ENCODE assay signal across 18 cellular contexts in the genomic region with DNA sequence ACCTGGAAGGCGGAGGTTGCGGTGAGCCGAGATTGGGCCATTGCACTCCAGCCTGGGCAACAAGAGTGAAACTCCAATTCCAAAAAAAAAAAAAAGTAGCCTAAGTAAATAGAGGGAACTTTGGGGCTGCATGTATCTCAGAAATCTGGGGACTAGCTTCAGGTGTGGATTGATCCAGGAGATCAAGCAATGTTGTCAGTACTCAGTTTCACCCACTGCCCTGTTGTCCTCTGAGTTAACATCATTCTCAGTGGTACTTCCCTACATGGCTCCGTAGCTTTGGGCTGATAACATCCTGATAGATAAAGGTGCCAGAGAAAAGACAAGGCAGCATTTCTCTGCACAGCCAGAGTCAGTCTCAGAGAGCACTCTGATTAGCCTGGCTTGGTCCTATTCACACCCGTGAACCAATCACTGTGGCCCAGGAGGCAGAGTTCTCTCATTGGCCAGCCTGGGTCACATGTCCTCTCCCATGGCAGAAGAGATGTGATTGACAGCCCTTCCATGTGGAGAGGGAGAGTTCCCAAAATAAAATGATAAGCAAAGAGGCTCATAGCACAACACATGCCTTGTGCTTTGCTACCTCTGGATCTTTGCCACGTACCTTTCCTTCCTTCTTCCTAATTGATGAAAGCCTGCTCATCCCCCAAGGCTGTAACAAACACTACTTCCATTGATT.
DNase-seq lines count a peak whose midpoint lies in the region; ATAC-seq, FAIRE-seq and TF ChIP-seq lines count a peak whose summit lies in the region.
"Had no signal": no experiment of that assay in that cellular context is flagged by ENCODE, and none has a peak within 500 bp of the region (broad histone marks: within the 10 kb centered on the region; RNA-seq: fewer than 3 reads in every experiment).

No MANE protein-coding gene starts in this region.

- FAIRE-seq in GM12891 (lab: Jason Lieb, UNC): peak; percentile 50

- intact Hi-C loops in Panc1 (cut with micrococcal nuclease; ENCODE audit: unreplicated experiment) (no loop called here), psoas muscle (cut with DNase I) (no loop called here)

- TSS peak; percentile 51 for BruUV-seq in Panc1 (replicated peaks; lab: Mats Ljungman, UMichigan)

- in situ Hi-C loops in Panc1 (cut with HindIII; ENCODE audit: low pct_unique_long_range_greater_than_20kb, low sequenced_read_pairs) (no loop called here), G401 (cut with HindIII; ENCODE audit: low sequenced_read_pairs) (no loop called here)

- H3K27me3 ChIP-seq in Panc1 (ENCODE audit: control insufficient read depth, insufficient read depth, low read length) (no peaks in the 10 kb centered on the region), psoas muscle (ENCODE audit: insufficient read depth in 3 of 3, low read length in 2 of 3) (no peaks in the 10 kb centered on the region)

- TF ChIP-seq CTCF in Panc1 (IDR thresholded peaks at IDR 0.05) (no peak), psoas muscle (IDR thresholded peaks at IDR 0.05) (no peak)

- peak; percentile 57 for ATAC-seq in Panc1
- ATAC-seq in psoas muscle: peak; percentile 81 to 88 (median 84)
- ATAC-seq: lower lobe of right lung, natural killer cell had no signal

- TF ChIP-seq POLR2A in GM12891 (IDR thresholded peaks at IDR 0.05; ENCODE audit: low read depth, low read length) (no peak), erythroblast (IDR thresholded peaks at IDR 0.05; ENCODE audit: low read length) (no peak)

- no peaks in the 10 kb centered on the region for H3K9me3 ChIP-seq in Panc1 (ENCODE audit: control insufficient read depth, insufficient read depth, low read depth, low read length)
- no peaks in the 10 kb centered on the region for H3K9me3 ChIP-seq in psoas muscle
- H3K9me3 ChIP-seq: lower lobe of right lung had no signal

- no peak overlapping the region for H3K4me3 ChIP-seq in Panc1 (ENCODE audit: low read depth in 2 of 2, low read length in 2 of 2)
- H3K4me3 ChIP-seq in psoas muscle: no peak overlapping the region
- H3K4me3 ChIP-seq: lower lobe of right lung, PC-9 had no signal

- 0 out of 2 replicates have a peak, but pooled peaks cover 2% of the 10 kb centered on the region for H3K4me1 ChIP-seq in Panc1 (ENCODE audit: control insufficient read depth, insufficient read depth, low read length)
- peaks cover 30% of the 10 kb centered on the region for H3K4me1 ChIP-seq in psoas muscle
- H3K4me1 ChIP-seq: lower lobe of right lung had no signal

- CTCF ChIA-PET in Panc1 (lab: Charles Lee): no interaction called here

- WGBS in psoas muscle, 3 donors: 81 to 93% (median 88%) methylated on average over 6 of the region's 6 CpGs

- DNase-seq in GM12891 (ENCODE audit: insufficient read length, low spot score): no peak
- no peak for DNase-seq in Panc1 (ENCODE audit: low read depth, low spot score)
- peak; percentile 15 to 30 for DNase-seq in erythroblast (lab: John Stamatoyannopoulos, UW)
- no peak for DNase-seq in psoas muscle
- no peak for DNase-seq in NCI-H1930 (lab: John Stamatoyannopoulos, UW)
- DNase-seq in GM19240 (ENCODE audit: insufficient read length, low spot score): no peak
- no peak for DNase-seq in G401 (ENCODE audit: low spot score)
- DNase-seq: activated effector memory CD4-positive, alpha-beta T cell treated with Interleukin-2 at 50 U/mL for 16 hours; amygdala; cerebellar nuclear complex; foreskin melanocyte; lower lobe of right lung; MV-4-11; natural killer cell; NCI-H2081; NCI-H524 treated with DMSO at 0.1 percent for 48 hours; PC-9; stimulated activated CD4-positive, alpha-beta T cell treated with anti-CD3 and anti-CD28 coated beads, Interleukin-15, amount 100 ng/mL, for 24 hours had no signal

- POLR2A ChIA-PET in Panc1 (lab: Charles Lee): interaction anchor here (0.7 kb wide), 1 partner anchor 99 kb away, joined by 6 read pairs; no protein-coding TSS in a partner anchor

- H3K36me3 ChIP-seq in Panc1 (ENCODE audit: control insufficient read depth, insufficient read depth, low read length) (peaks cover 35% of the 10 kb centered on the region), psoas muscle (ENCODE audit: insufficient read depth in 1 of 2, low read depth in 1 of 2) (peaks cover 6 to 78% of the 10 kb centered on the region in 2 donors)

- H3K27ac ChIP-seq in Panc1 (ENCODE audit: low read length) (no peak overlapping the region), psoas muscle (peak overlapping the region; percentile 60)
- H3K27ac ChIP-seq: lower lobe of right lung, PC-9 had no signal

TF ChIP-seq in GM12891, 5 proteins besides CTCF, POLR2A, EP300 and RAD21:
- TF ChIP-seq SPI1 (IDR thresholded peaks at IDR 0.05; ENCODE audit: low read depth, low read length): no peak
- TF ChIP-seq TAF1 (IDR thresholded peaks at IDR 0.05; ENCODE audit: low read depth, low read length): no peak
- no peak for TF ChIP-seq PAX5 (IDR thresholded peaks at IDR 0.05; ENCODE audit: insufficient read depth, low read length, severe bottlenecking)
- TF ChIP-seq POLR2AphosphoS5 (IDR thresholded peaks at IDR 0.05; ENCODE audit: low read depth, low read length): no peak
- TF ChIP-seq POU2F2 (IDR thresholded peaks at IDR 0.05; ENCODE audit: low read depth, low read length): no peak

Comparison
In these comparisons a context has a peak if more than half of its experiments do, and no peak if none do; other contexts are left out.
1. DNase-seq: peak in erythroblast (2 of 2); none in GM12891 (single experiment), Panc1 (single experiment), psoas muscle (0 of 2), NCI-H1930 (0 of 2), GM19240 (single experiment) and G401 (single experiment).